Comparison of ENCODE assay signal across 10 cellular contexts in the genomic region with DNA sequence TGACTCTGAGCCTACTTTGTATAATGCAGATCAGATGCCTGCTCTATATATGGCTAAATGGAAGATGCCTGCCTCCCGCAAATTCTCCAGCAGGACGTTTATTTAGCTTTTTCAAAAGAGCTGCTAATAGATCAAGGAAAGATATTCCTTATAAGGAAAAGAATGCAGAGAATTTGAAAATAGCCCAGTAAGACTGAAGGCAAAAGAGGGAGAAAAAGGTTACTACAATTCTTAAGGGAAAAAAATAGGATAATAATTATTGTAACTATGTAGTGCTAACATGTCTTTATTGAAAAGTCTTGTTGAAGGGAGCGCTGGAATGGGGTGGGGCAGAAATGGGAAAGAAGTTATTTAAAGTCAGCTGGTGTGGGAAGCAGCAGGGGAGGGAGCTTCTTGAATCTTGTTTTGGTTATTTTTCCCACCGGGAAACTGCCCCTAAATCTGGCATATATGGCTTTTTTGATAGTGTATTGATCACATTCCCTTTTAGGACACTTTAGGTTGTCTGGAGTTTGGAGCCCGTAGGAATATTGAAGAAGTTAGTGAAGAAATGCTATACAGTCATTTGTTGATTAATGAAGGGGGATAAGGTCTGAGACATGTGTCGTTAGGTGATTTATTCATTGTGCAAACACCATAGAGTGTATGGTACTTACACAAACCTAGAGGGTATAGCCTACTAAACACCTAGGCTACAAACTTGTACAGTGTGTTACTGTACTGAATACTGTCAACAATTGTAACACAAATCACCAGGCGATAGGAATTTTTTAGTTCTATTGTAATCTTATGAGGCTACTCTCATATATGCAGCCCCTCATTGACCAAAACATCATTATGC. TPM values are rescaled to one million over a fixed set of nuclear protein-coding genes. Genes with fewer than 3 reads are reported as not detected.
DNase-seq lines count a peak whose midpoint lies in the region; FAIRE-seq and TF ChIP-seq lines count a peak whose summit lies in the region.
"Had no signal": no experiment of that assay in that cellular context is flagged by ENCODE, and none has a peak within 500 bp of the region (broad histone marks: within the 10 kb centered on the region; RNA-seq: fewer than 3 reads in every experiment).

No MANE protein-coding gene starts in this region.

- H3K79me2 ChIP-seq in GM23248 (ENCODE audit: insufficient read depth) (peaks cover 77% of the 10 kb centered on the region), keratinocyte (ENCODE audit: control insufficient read depth, insufficient read depth, low read length) (peaks cover 46% of the 10 kb centered on the region)

- H4K20me1 ChIP-seq in GM23248 (ENCODE audit: insufficient read depth), result no peaks in the 10 kb centered on the region; the same call in 1 of the 2 replicates
- H4K20me1 ChIP-seq in keratinocyte (ENCODE audit: control insufficient read depth, extremely low read depth, insufficient read depth, low read length), result no peaks in the 10 kb centered on the region

- H3K36me3 ChIP-seq in GM23248 (ENCODE audit: low read depth) (peaks cover 53% of the 10 kb centered on the region), keratinocyte (ENCODE audit: control insufficient read depth in 2 of 2, extremely low read depth in 1 of 2, insufficient read depth in 2 of 2, low read length in 2 of 2) (peaks cover 0 to 7% of the 10 kb centered on the region in 2 experiments)

- no peaks in the 10 kb centered on the region for H3K36me3 Mint-ChIP-seq in immature natural killer cell

- no peaks in the 10 kb centered on the region for H3K9me2 ChIP-seq in GM23248 (ENCODE audit: insufficient read depth)

- in situ Hi-C loops in GM23248 (cut with MboI), result no loop called here

- no peak overlapping the region for H2AFZ ChIP-seq in GM23248
- H2AFZ ChIP-seq in keratinocyte (ENCODE audit: control insufficient read depth, low read length), result no peak overlapping the region

- DNase-seq in GM23248, result peak; percentile 46
- peak; percentile 38 for DNase-seq in astrocyte of the hippocampus (ENCODE audit: low read depth, low spot score)
- DNase-seq in keratinocyte (ENCODE audit: low read depth, low spot score), result no peak
- DNase-seq in immature natural killer cell, result no peak
- DNase-seq in GM19238 (ENCODE audit: insufficient read length, low spot score), result no peak
- no peak for DNase-seq in DMS79 treated with DMSO at 0.1 percent for 48 hours (lab: John Stamatoyannopoulos, UW)
- no peak for DNase-seq in MV-4-11 (lab: John Stamatoyannopoulos, UW)
- DNase-seq: NCI-H774, substantia nigra had no signal

- H3K9me1 ChIP-seq in keratinocyte (ENCODE audit: control insufficient read depth, extremely low read depth, insufficient read depth, low read length), result no peaks in the 10 kb centered on the region

- H3K4me3 Mint-ChIP-seq in immature natural killer cell, result no peak overlapping the region

- H3K4me3 ChIP-seq in GM23248 (peak overlapping the region; percentile 99), keratinocyte (ENCODE audit: control insufficient read depth in 2 of 3, extremely low read depth in 1 of 3, insufficient read depth in 2 of 3, low read depth in 1 of 3, low read length in 3 of 3) (peak overlapping the region; percentile 28 to 87 (median 84)), skin epidermis (peak overlapping the region in 5 of 7 experiments; percentile 50 to 60 (median 56))

- H3K4me1 ChIP-seq in GM23248 (ENCODE audit: insufficient read depth) (peaks cover 46% of the 10 kb centered on the region), keratinocyte (ENCODE audit: control insufficient read depth, extremely low read depth, insufficient read depth, low read length) (peaks cover 70% of the 10 kb centered on the region)

- H3K9me3 ChIP-seq in GM23248 (ENCODE audit: low read depth) (no peaks in the 10 kb centered on the region), keratinocyte (ENCODE audit: control insufficient read depth, low read depth, low read length) (no peaks in the 10 kb centered on the region)

- no peak for TF ChIP-seq CTCF in keratinocyte (optimal IDR thresholded peaks at IDR 0.05 in 1 of 3, IDR thresholded peaks at IDR 0.05 in 1 of 3, conservative IDR thresholded peaks at IDR 0.05 in 1 of 3; ENCODE audit: extremely low read depth in 1 of 3, insufficient read depth in 2 of 3, low read length in 3 of 3)

- peak overlapping the region; percentile 74 for H3K4me2 ChIP-seq in GM23248 (ENCODE audit: unreplicated experiment)
- peak overlapping the region; percentile 84 for H3K4me2 ChIP-seq in keratinocyte (ENCODE audit: control insufficient read depth, extremely low read depth, insufficient read depth, low read depth, low read length)

- H3K27ac ChIP-seq in GM23248 (peak overlapping the region; percentile 71), keratinocyte (ENCODE audit: control insufficient read depth, insufficient read depth, low read length) (no peak overlapping the region), skin epidermis (peak overlapping the region in 4 of 21 experiments; percentile 1 to 91 (median 30))

- H3K9me3 Mint-ChIP-seq in immature natural killer cell, result no peaks in the 10 kb centered on the region

- H3K27me3 ChIP-seq in GM23248 (replicated peaks; ENCODE audit: insufficient read depth), result no peaks in the 10 kb centered on the region
- H3K27me3 ChIP-seq in keratinocyte (ENCODE audit: control insufficient read depth, extremely low read depth, insufficient read depth, low read length), result no peaks in the 10 kb centered on the region

- H3K9ac ChIP-seq in GM23248 (peak overlapping the region; percentile 97), keratinocyte (ENCODE audit: control insufficient read depth, extremely low read depth, insufficient read depth, low read length) (peak overlapping the region; percentile 39)

- peaks cover 26 to 33% of the 10 kb centered on the region in 2 donors for H3K4me1 Mint-ChIP-seq in immature natural killer cell

- FAIRE-seq in keratinocyte (lab: Jason Lieb, UNC), result no peak

- no peak overlapping the region for H3K27ac Mint-ChIP-seq in immature natural killer cell

- H3F3A ChIP-seq in GM23248 (ENCODE audit: insufficient read depth), result peaks cover 73% of the 10 kb centered on the region

- dilution Hi-C loops in keratinocyte (cut with MboI; ENCODE audit: extremely low pct_ligation_motif_present, low sequenced_read_pairs), result loop anchor here (25.0 kb wide), 1 partner anchor 283 kb away; no protein-coding TSS in a partner anchor

- WGBS in GM23248 (ENCODE audit: low coverage in 1 of 2, low lambda C conversion rate in 2 of 2, missing lambda C conversion rate in 2 of 2), 2 experiments, result 21 to 25% methylated on average over 7 of the region's 7 CpGs

- H3K27me3 Mint-ChIP-seq in immature natural killer cell (ENCODE audit: low read depth in 3 of 3), result peaks cover 14 to 43% (median 27%) of the 10 kb centered on the region in 3 donors

RNA-seq across cellular contexts. Expression of a gene that starts 3.1 kb away (rescaled TPM):
- total RNA-seq in GM23248 (2014; rRNA removed; shearing (Covaris generic)), result 1,935 and 2,012 TPM in 2 replicates
- polyA plus RNA-seq in GM23248 (2016; fragmentation: Nextera tagmentation; extraction: Ambion mirVana) (3,029 and 3,072 TPM in 2 replicates), keratinocyte (348 to 381 TPM (median 370 TPM) in 3 replicates), immature natural killer cell (10 to 100 TPM in 1 of 3 donors, 1 to 10 TPM in 2; 9.1 to 11.9 (median 9.2) TPM)
- 470 TPM for polyA plus RNA-seq in keratinocyte (2011; ENCODE audit: low read depth)
- polyA plus RNA-seq in keratinocyte (2011; cell fraction: cytosol; rRNA removed), result 448 and 582 TPM in 2 replicates
- polyA plus RNA-seq in keratinocyte (2011; cell fraction: nucleus; rRNA removed), result 562 and 605 TPM in 2 replicates
- 162 and 249 TPM in 2 replicates for polyA plus RNA-seq in keratinocyte (2012; ENCODE audit: low replicate concordance)
- 94.6 to 233 TPM (median 200 TPM) in 3 replicates for polyA minus RNA-seq in keratinocyte
- polyA minus RNA-seq in keratinocyte (2011; cell fraction: cytosol; rRNA and poly(A)+ RNA removed), result 239 TPM
- polyA minus RNA-seq in keratinocyte (2011; cell fraction: nucleus; rRNA and poly(A)+ RNA removed), result 234 and 444 TPM in 2 replicates

Comparison
In these comparisons a context has a peak if more than half of its experiments do, and no peak if none do; other contexts are left out.
1. DNase-seq: peak in GM23248 (single experiment) and astrocyte of the hippocampus (single experiment); none in keratinocyte (single experiment), immature natural killer cell (0 of 3), GM19238 (single experiment), DMS79 treated with DMSO at 0.1 percent for 48 hours (single experiment) and MV-4-11 (single experiment).
2. RNA of a gene that starts 3.1 kb away (polyA plus RNA-seq): 3,029 to 3,072 TPM in GM23248 and 162 to 605 TPM in keratinocyte; 9.1 to 11.9 TPM in immature natural killer cell; every median in the first group is over 10 times any median in the second.
3. Peak in every context shown above with its lines, with median percentiles within 50 percentile points of each other: H3K4me3 ChIP-seq.